19 cellular contexts compared by ENCODE assay signal in genomic region chr1:7012461-7012924, GRCh38.
A peak's percentile ranks its signal among the peaks of the same experiment; 100 is the strongest.
DNase-seq lines count a peak whose midpoint lies in the region; ATAC-seq lines count a peak whose summit lies in the region.
"Had no signal": no experiment of that assay in that cellular context is flagged by ENCODE, and none has a peak within 500 bp of the region (broad histone marks: within the 10 kb centered on the region; RNA-seq: fewer than 3 reads in every experiment).

No MANE protein-coding gene starts in this region.

- no peak for ATAC-seq in stimulated activated naive CD8-positive, alpha-beta T cell treated with anti-CD3 and anti-CD28 coated beads, Interleukin-15, amount 100 ng/mL, for 72 hours
- no peak for ATAC-seq in stimulated activated naive CD8-positive, alpha-beta T cell treated with anti-CD3 and anti-CD28 coated beads, Interleukin-15, Interleukin-2, amounts not matched to agents 100 U/mL and 50 U/mL, for 24 hours
- no peak for ATAC-seq in activated naive CD8-positive, alpha-beta T cell treated with anti-CD3 and anti-CD28 coated beads, Interleukin-2, amount 10 ng/mL, durations not matched to agents 7 days and 5 days (ENCODE audit: low read depth)
- ATAC-seq in GM21619 (IDR thresholded peaks at IDR 0.05; ENCODE audit: unreplicated experiment), result no peak
- no peak for ATAC-seq in HG03045 (IDR thresholded peaks at IDR 0.05; ENCODE audit: unreplicated experiment)
- ATAC-seq: CD8-positive, alpha-beta T cell had no signal

- no peaks in the 10 kb centered on the region for H3K4me1 Mint-ChIP-seq in stimulated activated naive CD8-positive, alpha-beta T cell treated with anti-CD3 and anti-CD28 coated beads, Interleukin-15, amount 100 ng/mL, for 72 hours
- no peaks in the 10 kb centered on the region for H3K4me1 Mint-ChIP-seq in activated naive CD8-positive, alpha-beta T cell treated with anti-CD3 and anti-CD28 coated beads, Interleukin-2, amount 10 ng/mL, durations not matched to agents 7 days and 5 days
- H3K4me1 Mint-ChIP-seq: B cell, CD14-positive monocyte, IgD-negative memory B cell had no signal

- H3K9me3 Mint-ChIP-seq in stimulated activated naive CD8-positive, alpha-beta T cell treated with anti-CD3 and anti-CD28 coated beads, Interleukin-15, amount 100 ng/mL, for 72 hours, result no peaks in the 10 kb centered on the region
- H3K9me3 Mint-ChIP-seq in activated naive CD8-positive, alpha-beta T cell treated with anti-CD3 and anti-CD28 coated beads, Interleukin-2, amount 10 ng/mL, durations not matched to agents 7 days and 5 days, result no peaks in the 10 kb centered on the region
- H3K9me3 Mint-ChIP-seq: CD8-positive, alpha-beta T cell; HFFc6; IgD-negative memory B cell had no signal

- peak overlapping the region; percentile 1 to 4 for H3K27ac Mint-ChIP-seq in stimulated activated naive CD8-positive, alpha-beta T cell treated with anti-CD3 and anti-CD28 coated beads, Interleukin-15, amount 100 ng/mL, for 72 hours
- H3K27ac Mint-ChIP-seq in activated naive CD8-positive, alpha-beta T cell treated with anti-CD3 and anti-CD28 coated beads, Interleukin-2, amount 10 ng/mL, durations not matched to agents 7 days and 5 days, result no peak overlapping the region
- H3K27ac Mint-ChIP-seq: B cell; CD14-positive monocyte; CD8-positive, alpha-beta T cell; HFFc6 had no signal

- H3K36me3 Mint-ChIP-seq in activated naive CD8-positive, alpha-beta T cell treated with anti-CD3 and anti-CD28 coated beads, Interleukin-2, amount 10 ng/mL, durations not matched to agents 7 days and 5 days, result no peaks in the 10 kb centered on the region
- H3K36me3 Mint-ChIP-seq: CD14-positive monocyte; CD8-positive, alpha-beta T cell; IgD-negative memory B cell had no signal

- H3K4me3 Mint-ChIP-seq in stimulated activated naive CD8-positive, alpha-beta T cell treated with anti-CD3 and anti-CD28 coated beads, Interleukin-15, amount 100 ng/mL, for 72 hours, result no peak overlapping the region
- peak overlapping the region; percentile 20 for H3K4me3 Mint-ChIP-seq in activated naive CD8-positive, alpha-beta T cell treated with anti-CD3 and anti-CD28 coated beads, Interleukin-2, amount 10 ng/mL, durations not matched to agents 7 days and 5 days
- H3K4me3 Mint-ChIP-seq: B cell; CD14-positive monocyte; CD8-positive, alpha-beta T cell; HFFc6; IgD-negative memory B cell had no signal

- POLR2A ChIA-PET in activated naive CD8-positive, alpha-beta T cell treated with anti-CD3 and anti-CD28 coated beads, Interleukin-2, amount 10 ng/mL, durations not matched to agents 7 days and 5 days (lab: Charles Lee), result no interaction called here

- peaks cover 6% of the 10 kb centered on the region for H3K27me3 Mint-ChIP-seq in stimulated activated naive CD8-positive, alpha-beta T cell treated with anti-CD3 and anti-CD28 coated beads, Interleukin-15, amount 100 ng/mL, for 72 hours
- peaks cover 2% of the 10 kb centered on the region for H3K27me3 Mint-ChIP-seq in activated naive CD8-positive, alpha-beta T cell treated with anti-CD3 and anti-CD28 coated beads, Interleukin-2, amount 10 ng/mL, durations not matched to agents 7 days and 5 days

- no peak for DNase-seq in stimulated activated naive CD8-positive, alpha-beta T cell treated with anti-CD3 and anti-CD28 coated beads, Interleukin-15, amount 100 ng/mL, for 72 hours
- DNase-seq in stimulated activated naive CD8-positive, alpha-beta T cell treated with anti-CD3 and anti-CD28 coated beads, Interleukin-15, Interleukin-2, amounts not matched to agents 100 U/mL and 50 U/mL, for 24 hours, result no peak
- no peak for DNase-seq in activated naive CD8-positive, alpha-beta T cell treated with anti-CD3 and anti-CD28 coated beads, Interleukin-2, amount 10 ng/mL, durations not matched to agents 7 days and 5 days
- DNase-seq in iPS-NIHi7 (ENCODE audit: extremely low spot score), result peak; percentile 9
- DNase-seq in stimulated activated naive CD4-positive, alpha-beta T cell treated with Interleukin-2 at 50 U/mL for 16 hours (lab: John Stamatoyannopoulos, UW), result no peak
- DNase-seq in NCI-H82 treated with DMSO at 0.1 percent for 48 hours (lab: John Stamatoyannopoulos, UW; ENCODE audit: unreplicated experiment), result no peak
- DNase-seq: ACHN; CD8-positive, alpha-beta T cell; COR-L47; DMS153; DMS79 treated with DMSO at 0.1 percent for 48 hours; EL; HCEC 1CT; HFFc6 had no signal
